1 cellular context compared by ENCODE assay signal in genomic region chr12:47844264-47845020, GRCh38.
TF ChIP-seq lines count a peak whose summit lies in the region.

No MANE protein-coding gene starts in this region.

TF ChIP-seq in SK-N-SH, 30 proteins besides CTCF, POLR2A, EP300 and RAD21 (continued from another document):
- TF ChIP-seq, protein P1, sequence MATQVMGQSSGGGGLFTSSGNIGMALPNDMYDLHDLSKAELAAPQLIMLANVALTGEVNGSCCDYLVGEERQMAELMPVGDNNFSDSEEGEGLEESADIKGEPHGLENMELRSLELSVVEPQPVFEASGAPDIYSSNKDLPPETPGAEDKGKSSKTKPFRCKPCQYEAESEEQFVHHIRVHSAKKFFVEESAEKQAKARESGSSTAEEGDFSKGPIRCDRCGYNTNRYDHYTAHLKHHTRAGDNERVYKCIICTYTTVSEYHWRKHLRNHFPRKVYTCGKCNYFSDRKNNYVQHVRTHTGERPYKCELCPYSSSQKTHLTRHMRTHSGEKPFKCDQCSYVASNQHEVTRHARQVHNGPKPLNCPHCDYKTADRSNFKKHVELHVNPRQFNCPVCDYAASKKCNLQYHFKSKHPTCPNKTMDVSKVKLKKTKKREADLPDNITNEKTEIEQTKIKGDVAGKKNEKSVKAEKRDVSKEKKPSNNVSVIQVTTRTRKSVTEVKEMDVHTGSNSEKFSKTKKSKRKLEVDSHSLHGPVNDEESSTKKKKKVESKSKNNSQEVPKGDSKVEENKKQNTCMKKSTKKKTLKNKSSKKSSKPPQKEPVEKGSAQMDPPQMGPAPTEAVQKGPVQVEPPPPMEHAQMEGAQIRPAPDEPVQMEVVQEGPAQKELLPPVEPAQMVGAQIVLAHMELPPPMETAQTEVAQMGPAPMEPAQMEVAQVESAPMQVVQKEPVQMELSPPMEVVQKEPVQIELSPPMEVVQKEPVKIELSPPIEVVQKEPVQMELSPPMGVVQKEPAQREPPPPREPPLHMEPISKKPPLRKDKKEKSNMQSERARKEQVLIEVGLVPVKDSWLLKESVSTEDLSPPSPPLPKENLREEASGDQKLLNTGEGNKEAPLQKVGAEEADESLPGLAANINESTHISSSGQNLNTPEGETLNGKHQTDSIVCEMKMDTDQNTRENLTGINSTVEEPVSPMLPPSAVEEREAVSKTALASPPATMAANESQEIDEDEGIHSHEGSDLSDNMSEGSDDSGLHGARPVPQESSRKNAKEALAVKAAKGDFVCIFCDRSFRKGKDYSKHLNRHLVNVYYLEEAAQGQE (IDR thresholded peaks at IDR 0.05; ENCODE audit: low read depth, low read length): no peak
- TF ChIP-seq TAF1 (IDR thresholded peaks at IDR 0.05; ENCODE audit: borderline replicate concordance, low read depth, low read length) (no peak), FOXM1 (IDR thresholded peaks at IDR 0.05; ENCODE audit: low read depth) (no peak), ZBTB33 (IDR thresholded peaks at IDR 0.05; ENCODE audit: borderline replicate concordance, low read depth) (no peak), SMC3 (IDR thresholded peaks at IDR 0.05; ENCODE audit: low read depth, low read length) (no peak), RXRA (IDR thresholded peaks at IDR 0.05; ENCODE audit: borderline replicate concordance, low read depth) (no peak), NFIC (IDR thresholded peaks at IDR 0.05; ENCODE audit: borderline replicate concordance) (no peak), TCF12 (IDR thresholded peaks at IDR 0.05) (no peak)
